In genomic region chr2:238864207-238865014, GRCh38 we compare ENCODE assay signal across 8 cellular contexts. TPM values are rescaled to one million over a fixed set of nuclear protein-coding genes. Genes with fewer than 3 reads are reported as not detected.
DNase-seq lines count a peak whose midpoint lies in the region; ATAC-seq, FAIRE-seq and TF ChIP-seq lines count a peak whose summit lies in the region.

No MANE protein-coding gene starts in this region.

- H3K27me3 ChIP-seq in breast epithelium (no peaks in the 10 kb centered on the region), HepG2 (ENCODE audit: control insufficient read depth in 1 of 2, insufficient read depth in 2 of 2, low read length in 2 of 2) (peaks cover 0 to 5% of the 10 kb centered on the region in 2 experiments; a peak in 1 of 5 replicates)
- peaks cover 5% of the 10 kb centered on the region for H3K27me3 ChIP-seq in CD4-positive, alpha-beta T cell (ENCODE audit: control insufficient read depth, insufficient read depth, low read length)

- POLR2A ChIA-PET in HepG2 (lab: Yijun Ruan, JAX), result interaction anchor here (0.7 to 1.4 kb wide), 3 partner anchors 10 to 17 kb away, joined by 3 to 4 read pairs (median 3); partner anchors contain the start of gene TWIST2
- POLR2A ChIA-PET in CD4-positive, alpha-beta T cell (lab: Charles Lee), result no interaction called here

- WGBS in HepG2 (ENCODE audit: low lambda C conversion rate), result under 1% methylated on average over 23 of the region's 29 CpGs

- TSS peak; percentile 94 for BruUV-seq in HepG2 (replicated peaks; lab: Mats Ljungman, UMichigan)

- no peaks in the 10 kb centered on the region for H3K36me3 Mint-ChIP-seq in CD4-positive, alpha-beta T cell (ENCODE audit: low read depth)

- peak overlapping the region; percentile 91 for H3K4me2 ChIP-seq in HepG2 (ENCODE audit: low read depth, low read length)

- H3K4me1 ChIP-seq in breast epithelium (peaks cover 11 to 27% of the 10 kb centered on the region in 2 donors), HepG2 (ENCODE audit: insufficient read depth, low read length) (peaks cover 58% of the 10 kb centered on the region)

- H3K4me3 ChIP-seq in breast epithelium (peak overlapping the region; percentile 17 to 60 (median 20)), HepG2 (replicated peaks in 1 of 3; ENCODE audit: insufficient read depth in 1 of 3, low read depth in 2 of 3, low read length in 3 of 3) (peak overlapping the region; percentile 59 to 86 (median 67))

- FAIRE-seq in HepG2 (lab: Jason Lieb, UNC), result peak; percentile 95

- H3K9me3 Mint-ChIP-seq in CD4-positive, alpha-beta T cell, result no peaks in the 10 kb centered on the region

- no peaks in the 10 kb centered on the region for H3K36me3 ChIP-seq in breast epithelium
- no peaks in the 10 kb centered on the region for H3K36me3 ChIP-seq in HepG2 (replicated peaks in 1 of 2; ENCODE audit: control insufficient read depth in 1 of 2, insufficient read depth in 2 of 2, low read length in 2 of 2)

- peak; percentile 47; the same call in 1 of the 2 replicates for TF ChIP-seq RAD21 in HepG2 (CRISPR knock-in tag; IDR thresholded peaks at IDR 0.05)

- H4K20me1 ChIP-seq in HepG2 (ENCODE audit: insufficient read depth, low read length), result no peaks in the 10 kb centered on the region

- in situ Hi-C loops in HepG2 (cut with HindIII; ENCODE audit: extremely low pct_ligation_motif_present, low pct_unique_long_range_greater_than_20kb), result no loop called here

- peak overlapping the region; percentile 92 for H3K9ac ChIP-seq in HepG2 (ENCODE audit: insufficient read depth, low read depth, low read length)

- TF ChIP-seq EP300 in HepG2 (IDR thresholded peaks at IDR 0.05; ENCODE audit: low read depth in 2 of 2, low read length in 2 of 2) (peak; percentile 81 to 95; a peak in 3 of 4 replicates), HepG2 (CRISPR knock-in tag; IDR thresholded peaks at IDR 0.05; ENCODE audit: borderline replicate concordance) (peak; percentile 88)

- peak; percentile 99 for DNase-seq in GM04504 (ENCODE audit: low read depth)
- DNase-seq in NCI-H69 (lab: John Stamatoyannopoulos, UW), result peak; percentile 60
- peak; percentile 81 to 86 for DNase-seq in breast epithelium (ENCODE audit: low spot score in 2 of 2)
- peak; percentile 98 for DNase-seq in HepG2 (ENCODE audit: low spot score)
- peak; percentile 3 to 60 (median 16) for DNase-seq in stimulated activated CD4-positive, alpha-beta T cell treated with anti-CD3 and anti-CD28 coated beads, TNF-alpha, amount 100 ng/mL, for 24 hours (ENCODE audit: low read depth in 3 of 3)
- no peak for DNase-seq in CD4-positive, alpha-beta T cell
- DNase-seq in GM19240 (ENCODE audit: insufficient read length, low spot score), result no peak

- H3K4me1 Mint-ChIP-seq in CD4-positive, alpha-beta T cell (ENCODE audit: low read depth), result no peaks in the 10 kb centered on the region

- intact Hi-C loops in breast epithelium (cut with DNase I; ENCODE audit: low total_unique reads), result no loop called here
- intact Hi-C loops in HepG2 (cut with micrococcal nuclease; ENCODE audit: unreplicated experiment), result no loop called here
- intact Hi-C loops in CD4-positive, alpha-beta T cell (cut with DNase I, micrococcal nuclease), result no loop called here

- H3K27ac ChIP-seq in breast epithelium (peak overlapping the region; percentile 79 to 91), HepG2 (ENCODE audit: extremely low read length, insufficient read depth, low read length) (peak overlapping the region; percentile 89)
- no peak overlapping the region for H3K27ac ChIP-seq in CD4-positive, alpha-beta T cell (ENCODE audit: low read depth, low read length)

- H3K27ac Mint-ChIP-seq in CD4-positive, alpha-beta T cell, result no peak overlapping the region

- ATAC-seq in HepG2 (peak; percentile 97), HG03460 (IDR thresholded peaks at IDR 0.05; ENCODE audit: unreplicated experiment) (no peak)
- no peak for ATAC-seq in CD4-positive, alpha-beta T cell (ENCODE audit: poor library complexity)

- no peak for TF ChIP-seq CTCF in breast epithelium (IDR thresholded peaks at IDR 0.05)
- TF ChIP-seq CTCF in HepG2 (CRISPR knock-in tag; IDR thresholded peaks at IDR 0.05), result no peak
- no peak for TF ChIP-seq CTCF in CD4-positive, alpha-beta T cell (IDR thresholded peaks at IDR 0.05)

- CTCF ChIA-PET in HepG2 (lab: Yijun Ruan, JAX; ENCODE audit: low intra/inter-chr PET ratio, low total read pairs), result no interaction called here
- CTCF ChIA-PET in CD4-positive, alpha-beta T cell (lab: Charles Lee), result no interaction called here

- H3K79me2 ChIP-seq in HepG2 (ENCODE audit: insufficient read depth, low read length), result no peaks in the 10 kb centered on the region

- TF ChIP-seq POLR2A in breast epithelium (IDR thresholded peaks at IDR 0.05) (no peak), HepG2 (IDR thresholded peaks at IDR 0.05; ENCODE audit: insufficient read depth in 1 of 2, low read depth in 2 of 2, low read length in 2 of 2) (peak; percentile 50 to 71)

- H3K9me3 ChIP-seq in breast epithelium (no peaks in the 10 kb centered on the region), HepG2 (ENCODE audit: low read length) (no peaks in the 10 kb centered on the region)
- H3K9me3 ChIP-seq in CD4-positive, alpha-beta T cell (ENCODE audit: control insufficient read depth, low read length), result no peaks in the 10 kb centered on the region

- no peak overlapping the region for H2AFZ ChIP-seq in HepG2 (ENCODE audit: low read length)

- peaks cover 4% of the 10 kb centered on the region for H3K27me3 Mint-ChIP-seq in CD4-positive, alpha-beta T cell

- no peak overlapping the region for H3K4me3 Mint-ChIP-seq in CD4-positive, alpha-beta T cell

TF ChIP-seq in HepG2, 621 proteins besides CTCF, POLR2A, EP300 and RAD21 (continues in another document):
- TF ChIP-seq KLF12 (CRISPR knock-in tag; IDR thresholded peaks at IDR 0.05; ENCODE audit: borderline replicate concordance), result no peak
- 0 out of 2 replicates have a peak, but pooled peaks have one; percentile 27 for TF ChIP-seq ESRRA (CRISPR knock-in tag; IDR thresholded peaks at IDR 0.05; ENCODE audit: low read depth)
- no peak for TF ChIP-seq GTF2F1 (IDR thresholded peaks at IDR 0.05; ENCODE audit: low read length)
- peak; percentile 95 for TF ChIP-seq PHF8 (CRISPR knock-in tag; IDR thresholded peaks at IDR 0.05)
- no peak for TF ChIP-seq DBP (CRISPR knock-in tag; IDR thresholded peaks at IDR 0.05; ENCODE audit: not compliant biosample characterization)
- TF ChIP-seq ZFP36 (IDR thresholded peaks at IDR 0.05; ENCODE audit: borderline replicate concordance, low read depth, low read length, partially characterized antibody), result peak; percentile 51
- peak; percentile 77; the same call in 1 of the 2 replicates for TF ChIP-seq KLF9 (CRISPR knock-in tag; IDR thresholded peaks at IDR 0.05; ENCODE audit: low read depth)
- TF ChIP-seq ZNF780A (CRISPR knock-in tag; IDR thresholded peaks at IDR 0.05), result no peak
- no peak; the same call in 1 of the 2 replicates for TF ChIP-seq ZFP90 (CRISPR knock-in tag; IDR thresholded peaks at IDR 0.05; ENCODE audit: borderline replicate concordance)
- TF ChIP-seq ZBTB25 (CRISPR knock-in tag; IDR thresholded peaks at IDR 0.05), result peak; percentile 58; the same call in 1 of the 2 replicates
- TF ChIP-seq ZZZ3 (CRISPR knock-in tag; IDR thresholded peaks at IDR 0.05; ENCODE audit: borderline replicate concordance), result 0 out of 2 replicates have a peak, but pooled peaks have one; percentile 51
- no peak for TF ChIP-seq ZFAT (CRISPR knock-in tag; conservative IDR thresholded peaks at IDR 0.05)
- no peak for TF ChIP-seq SRSF4 (IDR thresholded peaks at IDR 0.05; ENCODE audit: low read depth, low read length, poor library complexity, severe bottlenecking)

RNA-seq across cellular contexts. Expression of gene TWIST2, which starts 16.5 kb away (rescaled TPM):
- 100 to 1,000 TPM in 2 of 3 donors, 10 to 100 TPM in 1; 38.2 to 200 (median 178) TPM for total RNA-seq in breast epithelium
- 0.11 TPM in 1 of 2 replicates, not detected in the other for total RNA-seq in HepG2 (2016; rRNA removed; fragmentation: Illumina TruSeq; extraction: Trizol)
- total RNA-seq in HepG2 (2016; cell fraction: cytosol; rRNA removed; fragmentation: Illumina TruSeq; extraction: Trizol; ENCODE audit: low read depth), result 0.18 and 0.20 TPM in 2 replicates
- total RNA-seq in HepG2 (2016; cell fraction: insoluble cytoplasmic fraction; rRNA removed; fragmentation: Illumina TruSeq; extraction: Trizol), result not detected in 2 replicates
- total RNA-seq in HepG2 (2016; cell fraction: membrane; rRNA removed; fragmentation: Illumina TruSeq; extraction: Trizol), result 0.21 and 0.25 TPM in 2 replicates
- not detected in 2 replicates for total RNA-seq in HepG2 (2016; cell fraction: nucleus; rRNA removed; fragmentation: Illumina TruSeq; extraction: Trizol)
- polyA plus RNA-seq in HepG2 (2011; rRNA removed), result 0.08 and 0.09 TPM in 2 replicates
- 0.10 and 0.34 TPM in 2 replicates for polyA plus RNA-seq in HepG2 (2011; cell fraction: cytosol; rRNA removed)
- 0.21 TPM in 1 of 2 replicates, not detected in the other for polyA plus RNA-seq in HepG2 (2011; cell fraction: nucleus; rRNA removed)
- 0.09 TPM in 1 of 2 replicates, not detected in the other for polyA plus RNA-seq in HepG2 (2012)
- 0.21 and 0.36 TPM in 2 replicates for polyA plus RNA-seq in HepG2 (2016; cell fraction: cytosol; fragmentation: Illumina TruSeq; extraction: Trizol; ENCODE audit: low read depth)
- polyA plus RNA-seq in HepG2 (2016; cell fraction: insoluble cytoplasmic fraction; fragmentation: Illumina TruSeq; extraction: Trizol; ENCODE audit: low read depth), result not detected in 2 replicates
- polyA plus RNA-seq in HepG2 (2016; cell fraction: membrane; fragmentation: Illumina TruSeq; extraction: Trizol; ENCODE audit: low read depth), result 0.12 TPM in 1 of 2 replicates, not detected in the other
- not detected in 2 replicates for polyA plus RNA-seq in HepG2 (2016; cell fraction: nucleus; fragmentation: Illumina TruSeq; extraction: Trizol; ENCODE audit: insufficient read depth, low read depth)
- polyA minus RNA-seq in HepG2 (2011; rRNA and poly(A)+ RNA removed; ENCODE audit: low replicate concordance), result 0.32 and 4.4 TPM in 2 replicates
- polyA minus RNA-seq in HepG2 (2011; cell fraction: cytosol; rRNA and poly(A)+ RNA removed), result not detected in 2 replicates
- polyA minus RNA-seq in HepG2 (2011; cell fraction: nucleus; rRNA and poly(A)+ RNA removed), result 0.37 and 0.39 TPM in 2 replicates
- not detected for total RNA-seq in CD4-positive, alpha-beta T cell

Comparison
In these comparisons a context has a peak if more than half of its experiments do, and no peak if none do; other contexts are left out.
1. DNase-seq: peak in GM04504 (single experiment), NCI-H69 (single experiment), breast epithelium (2 of 2), HepG2 (single experiment) and stimulated activated CD4-positive, alpha-beta T cell treated with anti-CD3 and anti-CD28 coated beads, TNF-alpha, amount 100 ng/mL, for 24 hours (3 of 3); none in CD4-positive, alpha-beta T cell (0 of 10) and GM19240 (single experiment).
2. RNA of gene TWIST2, which starts 16.5 kb away (total RNA-seq): 38.2 to 200 TPM in breast epithelium; 0.11 to 0.25 TPM in HepG2 and not detected in CD4-positive, alpha-beta T cell; every median in the first group is over 10 times any median in the second.